In the genomic region with DNA sequence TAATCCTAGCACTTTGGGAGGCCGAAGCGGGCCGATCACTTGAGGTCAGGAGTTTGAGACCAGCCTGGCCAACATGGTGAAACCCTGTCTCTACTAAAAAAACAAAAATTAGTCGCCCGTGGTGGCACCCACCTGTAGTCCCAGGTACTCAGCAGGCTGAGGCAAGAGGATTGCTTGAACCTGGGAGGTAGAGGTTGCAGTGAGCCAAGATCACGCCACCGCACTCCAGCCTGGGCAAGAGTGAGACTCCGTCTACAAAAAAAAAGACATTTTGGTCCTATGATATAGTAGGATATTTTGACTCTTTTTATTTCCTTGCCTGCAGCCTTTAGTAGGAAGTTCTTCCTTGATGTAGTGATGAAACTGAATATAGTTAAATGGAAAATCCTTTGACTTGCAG, we compare ENCODE assay signal across 10 cellular contexts. TPM values are rescaled to one million over a fixed set of nuclear protein-coding genes. Genes with fewer than 3 reads are reported as not detected.
DNase-seq lines count a peak whose midpoint lies in the region; ATAC-seq and TF ChIP-seq lines count a peak whose summit lies in the region.
"Not testable (repeated sequence)": the region's sequence is repeated elsewhere in the genome, so short reads cannot be mapped to it uniquely, and the experiment has no call there.
"Had no signal": no experiment of that assay in that cellular context is flagged by ENCODE, and none has a peak within 500 bp of the region (broad histone marks: within the 10 kb centered on the region; RNA-seq: fewer than 3 reads in every experiment).

No MANE protein-coding gene starts in this region.

- H2AFZ ChIP-seq in hepatocyte: not testable (repeated sequence)

- not testable (repeated sequence) for H4K20me1 ChIP-seq in hepatocyte (ENCODE audit: insufficient read depth, poor library complexity, severe bottlenecking)

- ATAC-seq in T-helper 17 cell; activated CD8-positive, alpha-beta memory T cell treated with anti-CD3 and anti-CD28 coated beads, Interleukin-2, amount 10 ng/mL, durations not matched to agents 7 days and 5 days: not testable (repeated sequence)

- H3K4me1 ChIP-seq in ascending aorta (peaks cover 19 to 66% of the 10 kb centered on the region in 2 donors), hepatocyte (ENCODE audit: insufficient read depth) (peaks cover 26% of the 10 kb centered on the region)

- intact Hi-C loops in ascending aorta (cut with DNase I): loop anchor here (5.0 to 10.0 kb wide), 2 partner anchors 118 to 285 kb away; a partner anchor contains a TSS

- peak overlapping the region; percentile 91 for H3K27ac Mint-ChIP-seq in HFFc6
- H3K27ac Mint-ChIP-seq in T-helper 17 cell: peak overlapping the region; percentile 86
- peak overlapping the region; percentile 99 for H3K27ac Mint-ChIP-seq in activated CD8-positive, alpha-beta memory T cell treated with anti-CD3 and anti-CD28 coated beads, Interleukin-2, amount 10 ng/mL, durations not matched to agents 7 days and 5 days
- H3K27ac Mint-ChIP-seq in neural crest cell (ENCODE audit: unreplicated experiment): not testable (repeated sequence)
- peak overlapping the region; percentile 90 for H3K27ac Mint-ChIP-seq in stimulated activated naive CD8-positive, alpha-beta T cell treated with anti-CD3 and anti-CD28 coated beads, Interleukin-15, Interleukin-2, amounts not matched to agents 100 ng/mL and 50 ng/mL, for 24 hours

- not testable (repeated sequence) for H3K4me3 ChIP-seq in ascending aorta, hepatocyte

- H3K36me3 ChIP-seq in ascending aorta; hepatocyte (replicated peaks; ENCODE audit: insufficient read depth, low read depth): not testable (repeated sequence)

- H3K27me3 Mint-ChIP-seq in HFFc6 (ENCODE audit: insufficient read depth); T-helper 17 cell; activated CD8-positive, alpha-beta memory T cell treated with anti-CD3 and anti-CD28 coated beads, Interleukin-2, amount 10 ng/mL, durations not matched to agents 7 days and 5 days; neural crest cell (ENCODE audit: low read depth); stimulated activated naive CD8-positive, alpha-beta T cell treated with anti-CD3 and anti-CD28 coated beads, Interleukin-15, Interleukin-2, amounts not matched to agents 100 ng/mL and 50 ng/mL, for 24 hours: not testable (repeated sequence)

- H3K4me3 Mint-ChIP-seq in HFFc6 (peak overlapping the region; percentile 79; the same call in 1 of the 2 replicates), T-helper 17 cell (peak overlapping the region; percentile 1), neural crest cell (peak overlapping the region; percentile 7)
- H3K4me3 Mint-ChIP-seq in activated CD8-positive, alpha-beta memory T cell treated with anti-CD3 and anti-CD28 coated beads, Interleukin-2, amount 10 ng/mL, durations not matched to agents 7 days and 5 days: not testable (repeated sequence)
- H3K4me3 Mint-ChIP-seq in stimulated activated naive CD8-positive, alpha-beta T cell treated with anti-CD3 and anti-CD28 coated beads, Interleukin-15, Interleukin-2, amounts not matched to agents 100 ng/mL and 50 ng/mL, for 24 hours: peak overlapping the region; percentile 33

- H3K9me3 Mint-ChIP-seq in HFFc6; activated CD8-positive, alpha-beta memory T cell treated with anti-CD3 and anti-CD28 coated beads, Interleukin-2, amount 10 ng/mL, durations not matched to agents 7 days and 5 days (ENCODE audit: low read depth); neural crest cell; stimulated activated naive CD8-positive, alpha-beta T cell treated with anti-CD3 and anti-CD28 coated beads, Interleukin-15, Interleukin-2, amounts not matched to agents 100 ng/mL and 50 ng/mL, for 24 hours: not testable (repeated sequence)

- CTCF ChIA-PET in activated CD8-positive, alpha-beta memory T cell treated with anti-CD3 and anti-CD28 coated beads, Interleukin-2, amount 10 ng/mL, durations not matched to agents 7 days and 5 days (lab: Charles Lee): interaction anchor here (1.4 kb wide), 1 partner anchor 213 kb away, joined by 3 read pairs; no protein-coding TSS in a partner anchor

- H3K27ac ChIP-seq in ascending aorta (peak overlapping the region; percentile 93 to 96), hepatocyte (peak overlapping the region; percentile 78)

- not testable (repeated sequence) for H3K9me2 ChIP-seq in hepatocyte (replicated peaks; ENCODE audit: insufficient read depth)

- H3K4me1 Mint-ChIP-seq in HFFc6 (ENCODE audit: low read depth) (peaks cover 63% of the 10 kb centered on the region), T-helper 17 cell (peaks cover 15% of the 10 kb centered on the region)
- peaks cover 29% of the 10 kb centered on the region for H3K4me1 Mint-ChIP-seq in activated CD8-positive, alpha-beta memory T cell treated with anti-CD3 and anti-CD28 coated beads, Interleukin-2, amount 10 ng/mL, durations not matched to agents 7 days and 5 days
- not testable (repeated sequence) for H3K4me1 Mint-ChIP-seq in neural crest cell
- H3K4me1 Mint-ChIP-seq in stimulated activated naive CD8-positive, alpha-beta T cell treated with anti-CD3 and anti-CD28 coated beads, Interleukin-15, Interleukin-2, amounts not matched to agents 100 ng/mL and 50 ng/mL, for 24 hours (ENCODE audit: low read depth): peaks cover 54% of the 10 kb centered on the region

- 97% methylated on average over 8 of the region's 8 CpGs for WGBS in hepatocyte (ENCODE audit: low lambda C conversion rate, missing lambda C conversion rate)

- not testable (repeated sequence) for H3K79me2 ChIP-seq in hepatocyte

- not testable (repeated sequence) for H3K9me3 ChIP-seq in T-helper 17 cell (ENCODE audit: control insufficient read depth, low read length, poor library complexity, severe bottlenecking); ascending aorta; hepatocyte (ENCODE audit: low read depth)

- H3K27me3 ChIP-seq in ascending aorta, hepatocyte: not testable (repeated sequence)

- not testable (repeated sequence) for H3K4me2 ChIP-seq in hepatocyte

- H3K36me3 Mint-ChIP-seq in HFFc6 (ENCODE audit: low read depth); T-helper 17 cell (ENCODE audit: low read depth); activated CD8-positive, alpha-beta memory T cell treated with anti-CD3 and anti-CD28 coated beads, Interleukin-2, amount 10 ng/mL, durations not matched to agents 7 days and 5 days; neural crest cell (ENCODE audit: low read depth); stimulated activated naive CD8-positive, alpha-beta T cell treated with anti-CD3 and anti-CD28 coated beads, Interleukin-15, Interleukin-2, amounts not matched to agents 100 ng/mL and 50 ng/mL, for 24 hours (ENCODE audit: low read depth): not testable (repeated sequence)

- DNase-seq in HFFc6; T-helper 17 cell; activated CD8-positive, alpha-beta memory T cell treated with anti-CD3 and anti-CD28 coated beads, Interleukin-2, amount 10 ng/mL, durations not matched to agents 7 days and 5 days; ascending aorta (ENCODE audit: low spot score in 2 of 2); hepatocyte (ENCODE audit: low spot score); neural crest cell (ENCODE audit: low read depth, low spot score): not testable (repeated sequence)
- DNase-seq in ureter (ENCODE audit: low spot score): peak; percentile 33

- not testable (repeated sequence) for TF ChIP-seq CTCF in HFFc6 (IDR thresholded peaks at IDR 0.05); ascending aorta (IDR thresholded peaks at IDR 0.05); hepatocyte (IDR thresholded peaks at IDR 0.05; ENCODE audit: poor library complexity); neural crest cell (conservative IDR thresholded peaks at IDR 0.05)

RNA-seq across cellular contexts. Expression of a gene that starts 8.5 kb away (rescaled TPM):
- total RNA-seq in HFFc6 (2021; fragmentation: NEBNext Ultra II Directional; extraction: Animal tissue kit (Norgen Biotek cat#: 25700)): not detected
- total RNA-seq in T-helper 17 cell (not detected), ascending aorta (not detected), hepatocyte (42.6 and 62.3 TPM in 2 replicates), neural crest cell (not detected in 2 replicates), ureter (not detected)
- under 1 TPM in 1 of 2 experiments, not detected in 1; 0.30 TPM for total RNA-seq in activated CD8-positive, alpha-beta memory T cell treated with anti-CD3 and anti-CD28 coated beads, Interleukin-2, amount 10 ng/mL, durations not matched to agents 7 days and 5 days
- polyA plus RNA-seq in hepatocyte: 48.9 and 70.2 TPM in 2 replicates
- total RNA-seq: Daoy had no signal
- polyA plus RNA-seq: CD14-positive monocyte had no signal

RNA-seq across cellular contexts. Expression of a gene that starts 21.9 kb away (rescaled TPM):
- 10 to 100 TPM; 38.5 to 44.2 (median 40.1) TPM for total RNA-seq in HFFc6 (2021; fragmentation: NEBNext Ultra II Directional; extraction: Animal tissue kit (Norgen Biotek cat#: 25700))
- total RNA-seq in T-helper 17 cell (100 to 1,000 TPM in 1 of 2 donors, 10 to 100 TPM in 1; 91.0 to 100 TPM), ascending aorta (47.7 TPM), hepatocyte (42.9 and 52.5 TPM in 2 replicates), neural crest cell (31.5 and 35.1 TPM in 2 replicates), ureter (73.2 TPM)
- 10 to 100 TPM; 53.5 to 56.9 TPM for total RNA-seq in activated CD8-positive, alpha-beta memory T cell treated with anti-CD3 and anti-CD28 coated beads, Interleukin-2, amount 10 ng/mL, durations not matched to agents 7 days and 5 days
- 28.5 and 35.7 TPM in 2 replicates for polyA plus RNA-seq in hepatocyte

Comparison
In these comparisons a context has a peak if more than half of its experiments do, and no peak if none do; other contexts are left out.
1. RNA of a gene that starts 8.5 kb away (total RNA-seq): 42.6 to 62.3 TPM in hepatocyte; 0.30 TPM in activated CD8-positive, alpha-beta memory T cell treated with anti-CD3 and anti-CD28 coated beads, Interleukin-2, amount 10 ng/mL, durations not matched to agents 7 days and 5 days, not detected in neural crest cell, not detected in ureter (single experiment), not detected in HFFc6, not detected in T-helper 17 cell and not detected in ascending aorta (single experiment); every median in the first group is over 10 times any median in the second.